Comparison of ENCODE assay signal across 8 cellular contexts in genomic region chr4:159105063-159105414, GRCh38. TPM values are rescaled to one million over a fixed set of nuclear protein-coding genes. Genes with fewer than 3 reads are reported as not detected.
DNase-seq lines count a peak whose midpoint lies in the region; FAIRE-seq and TF ChIP-seq lines count a peak whose summit lies in the region.

No MANE protein-coding gene starts in this region.

- no peak for TF ChIP-seq POLR2A in esophagus squamous epithelium (IDR thresholded peaks at IDR 0.05)

- intact Hi-C loops in esophagus squamous epithelium (cut with DNase I): no loop called here

- no peak for FAIRE-seq in frontal cortex (lab: Jason Lieb, UNC)

- H3K4me3 ChIP-seq in GM12864 (ENCODE audit: low read depth, low read length) (peak overlapping the region; percentile 94), esophagus squamous epithelium (peak overlapping the region; percentile 87 to 99 (median 92)), retinal pigment epithelial cell (ENCODE audit: low read length) (peak overlapping the region; percentile 91)

- H3K9me3 ChIP-seq in esophagus squamous epithelium: no peaks in the 10 kb centered on the region

- 29 to 32% methylated on average over 5 of the region's 5 CpGs for WGBS in esophagus squamous epithelium, 2 donors

- H3K4me1 ChIP-seq in esophagus squamous epithelium: peaks cover 13 to 57% (median 25%) of the 10 kb centered on the region in 3 donors

- no peaks in the 10 kb centered on the region for H3K36me3 ChIP-seq in esophagus squamous epithelium

- TF ChIP-seq CTCF in GM12864 (IDR thresholded peaks at IDR 0.05; ENCODE audit: low read depth, low read length, missing control alignments) (no peak), esophagus squamous epithelium (IDR thresholded peaks at IDR 0.05) (no peak), retinal pigment epithelial cell (conservative IDR thresholded peaks at IDR 0.05; ENCODE audit: low read depth, low read length) (no peak)

- H3K27ac ChIP-seq in esophagus squamous epithelium: peak overlapping the region in 3 of 4 donors; percentile 95 to 97 (median 96)

- DNase-seq in GM12864 (ENCODE audit: low read depth): no peak
- peak; percentile 73 for DNase-seq in RKO (ENCODE audit: low spot score)
- no peak for DNase-seq in esophagus squamous epithelium (lab: John Stamatoyannopoulos, UW)
- peak; percentile 20 for DNase-seq in retinal pigment epithelial cell (ENCODE audit: low read depth)
- no peak for DNase-seq in ecto neural progenitor cell (ENCODE audit: low spot score)
- no peak for DNase-seq in frontal cortex (ENCODE audit: low spot score in 2 of 2)
- DNase-seq in NCI-H774 (lab: John Stamatoyannopoulos, UW): no peak
- DNase-seq in stimulated activated CD8-positive, alpha-beta memory T cell treated with anti-CD3 and anti-CD28 coated beads, Interleukin-4, amount 100 ng/mL, for 48 hours: no peak

- no peaks in the 10 kb centered on the region for H3K27me3 ChIP-seq in esophagus squamous epithelium

RNA-seq across cellular contexts. Expression of gene RAPGEF2, which starts 2.2 kb away (rescaled TPM):
- total RNA-seq in esophagus squamous epithelium (10 to 100 TPM; 14.1 to 30.5 (median 21.4) TPM), frontal cortex (174 TPM)

Comparison
In these comparisons a context has a peak if more than half of its experiments do, and no peak if none do; other contexts are left out.
1. DNase-seq: peak in RKO (single experiment) and retinal pigment epithelial cell (single experiment); none in GM12864 (single experiment), esophagus squamous epithelium (single experiment), ecto neural progenitor cell (single experiment), frontal cortex (0 of 2), NCI-H774 (single experiment) and stimulated activated CD8-positive, alpha-beta memory T cell treated with anti-CD3 and anti-CD28 coated beads, Interleukin-4, amount 100 ng/mL, for 48 hours (single experiment).
2. Peak in every context shown above with its lines, with median percentiles within 50 percentile points of each other: H3K4me3 ChIP-seq.